In genomic region chr17:15467592-15467991, GRCh38 we compare ENCODE assay signal across 2 cellular contexts.
A peak's percentile ranks its signal among the peaks of the same experiment; 100 is the strongest.
TF ChIP-seq lines count a peak whose summit lies in the region.

TSS of gene CDRT4 (minus strand) at chr17:15467621. CDS start at chr17:15440238, 27,383 bp downstream.

TF ChIP-seq in IMR-90, 13 proteins besides CTCF, POLR2A, EP300 and RAD21:
- TF ChIP-seq USF2 (IDR thresholded peaks at IDR 0.05; ENCODE audit: low read depth, low read length) = no peak

TF ChIP-seq in K562, 482 proteins besides CTCF, POLR2A, EP300 and RAD21:
- TF ChIP-seq TBL1XR1 (IDR thresholded peaks at IDR 0.05; ENCODE audit: low read length in 2 of 2) (no peak), ZKSCAN1 (IDR thresholded peaks at IDR 0.05; ENCODE audit: low read depth, low read length) (peak; percentile 68), BMI1 (IDR thresholded peaks at IDR 0.05; ENCODE audit: low read length) (no peak), MGA (IDR thresholded peaks at IDR 0.05) (no peak), CREB3 (tag; conservative IDR thresholded peaks at IDR 0.05; ENCODE audit: low read depth) (no peak), JUN (IDR thresholded peaks at IDR 0.05; ENCODE audit: borderline replicate concordance, low read depth, low read length) (no peak), JUN (CRISPR knock-in tag; IDR thresholded peaks at IDR 0.05; ENCODE audit: borderline replicate concordance) (no peak), MCM5 (IDR thresholded peaks at IDR 0.05; ENCODE audit: low read depth) (no peak)
